ENCODE assay signal across 1 cellular context in genomic region chr1:16895602-16896315, GRCh38.
TF ChIP-seq lines count a peak whose summit lies in the region.
"Not testable (repeated sequence)": the region's sequence is repeated elsewhere in the genome, so short reads cannot be mapped to it uniquely, and the experiment has no call there.

TSS of gene RNU1-2 (plus strand) at chr1:16895980.

TF ChIP-seq in HepG2, 621 proteins besides CTCF, POLR2A, EP300 and RAD21 (continued from another document):
- TF ChIP-seq ZMYM4 (CRISPR knock-in tag; IDR thresholded peaks at IDR 0.05) (0 out of 2 replicates have a peak, but pooled peaks have one; percentile 39), FOXA3 (CRISPR knock-in tag; IDR thresholded peaks at IDR 0.05) (peak; percentile 40), ATF7-NPFF (CRISPR knock-in tag; IDR thresholded peaks at IDR 0.05; ENCODE audit: low read depth) (peak; percentile 30; the same call in 1 of the 2 replicates), FOXP1 (CRISPR knock-in tag; IDR thresholded peaks at IDR 0.05) (0 out of 2 replicates have a peak, but pooled peaks have one; percentile 10), HOXA3 (CRISPR knock-in tag; IDR thresholded peaks at IDR 0.05) (peak; percentile 49), THAP11 (CRISPR knock-in tag; IDR thresholded peaks at IDR 0.05) (peak; percentile 63), FOSL2 (CRISPR knock-in tag; IDR thresholded peaks at IDR 0.05) (0 out of 2 replicates have a peak, but pooled peaks have one; percentile 4), POLR2G (IDR thresholded peaks at IDR 0.05; ENCODE audit: low read depth, low read length) (peak; percentile 95)
- TF ChIP-seq FOXP1 (IDR thresholded peaks at IDR 0.05) = not testable (repeated sequence)
